ENCODE assay signal across 8 cellular contexts in genomic region chr5:123344819-123345426, GRCh38.
DNase-seq lines count a peak whose midpoint lies in the region; ATAC-seq and TF ChIP-seq lines count a peak whose summit lies in the region.

No MANE protein-coding gene starts in this region.

- H3K4me1 ChIP-seq in HAP-1, result no peaks in the 10 kb centered on the region

- no peaks in the 10 kb centered on the region for H3K9me3 ChIP-seq in HAP-1

- no peak for ATAC-seq in HG03439 (IDR thresholded peaks at IDR 0.05; ENCODE audit: unreplicated experiment)

- in situ Hi-C loops in HAP-1 (cut with MboI; ENCODE audit: low sequenced_read_pairs) (loop anchor here (25.0 kb wide), 1 partner anchor 833 kb away; no protein-coding TSS in a partner anchor), SK-MEL-5 (cut with HindIII; ENCODE audit: low pct_unique_long_range_greater_than_20kb, low sequenced_read_pairs) (no loop called here)

- TF ChIP-seq CTCF in C4-2B (conservative IDR thresholded peaks at IDR 0.05) (peak; percentile 85), foreskin fibroblast (IDR thresholded peaks at IDR 0.05; ENCODE audit: low read depth, low read length) (peak; percentile 90)

- H3K27ac ChIP-seq in C4-2B, result no peak overlapping the region

- peak; percentile 21 to 29 for DNase-seq in HAP-1 (ENCODE audit: low spot score in 2 of 2)
- DNase-seq in SK-MEL-5 (ENCODE audit: low read depth, low spot score), result peak; percentile 68
- peak; percentile 15 to 62 for DNase-seq in foreskin fibroblast
- peak; percentile 2 for DNase-seq in skeletal muscle cell (ENCODE audit: low read depth)
- DNase-seq in stimulated activated CD4-positive, alpha-beta T cell treated with anti-CD3 and anti-CD28 coated beads, Interleukin-2, amount 100 ng/mL, for 48 hours, result no peak
- DNase-seq in NCI-H446 treated with DMSO at 0.1 percent for 48 hours (lab: John Stamatoyannopoulos, UW), result no peak

- H3K27me3 ChIP-seq in HAP-1 (ENCODE audit: low read depth), result no peaks in the 10 kb centered on the region

- H3K4me3 ChIP-seq in HAP-1 (no peak overlapping the region), foreskin fibroblast (ENCODE audit: low read depth in 1 of 2, low read length in 2 of 2) (no peak overlapping the region), skeletal muscle cell (ENCODE audit: low read depth, low read length) (no peak overlapping the region)

- peaks cover 7% of the 10 kb centered on the region; the same call in 1 of the 2 replicates for H3K36me3 ChIP-seq in HAP-1 (replicated peaks)

Comparison
In these comparisons a context has a peak if more than half of its experiments do, and no peak if none do; other contexts are left out.
1. DNase-seq: peak in HAP-1 (2 of 2), SK-MEL-5 (single experiment), foreskin fibroblast (2 of 2) and skeletal muscle cell (single experiment); none in stimulated activated CD4-positive, alpha-beta T cell treated with anti-CD3 and anti-CD28 coated beads, Interleukin-2, amount 100 ng/mL, for 48 hours (0 of 2) and NCI-H446 treated with DMSO at 0.1 percent for 48 hours (single experiment).